Comparison of ENCODE assay signal across 9 cellular contexts in genomic region chr10:60236869-60237524, GRCh38.
DNase-seq lines count a peak whose midpoint lies in the region; ATAC-seq and TF ChIP-seq lines count a peak whose summit lies in the region.
"Had no signal": no experiment of that assay in that cellular context is flagged by ENCODE, and none has a peak within 500 bp of the region (broad histone marks: within the 10 kb centered on the region; RNA-seq: fewer than 3 reads in every experiment).

No MANE protein-coding gene starts in this region.

- 37 to 42% methylated on average over 9 of the region's 9 CpGs for WGBS in tibial nerve, 2 donors

- TF ChIP-seq POLR2A in tibial nerve (IDR thresholded peaks at IDR 0.05) = peak in 1 of 2 donors; percentile 16

- no peaks in the 10 kb centered on the region for H3K9me3 Mint-ChIP-seq in activated CD4-positive, alpha-beta memory T cell treated with anti-CD3 and anti-CD28 coated beads, Interleukin-2, amount 10 ng/mL, durations not matched to agents 7 days and 5 days

- CTCF ChIA-PET in activated CD4-positive, alpha-beta memory T cell treated with anti-CD3 and anti-CD28 coated beads, Interleukin-2, amount 10 ng/mL, durations not matched to agents 7 days and 5 days (lab: Charles Lee) = interaction anchor here (0.6 to 3.0 kb wide), 8 partner anchors 22 to 534 kb away, joined by 3 to 23 read pairs (median 4); no protein-coding TSS in a partner anchor

- ATAC-seq in GM19468 (IDR thresholded peaks at IDR 0.05; ENCODE audit: extremely low read depth, unreplicated experiment) (peak; percentile 100), HG03460 (IDR thresholded peaks at IDR 0.05; ENCODE audit: unreplicated experiment) (peak; percentile 95)
- ATAC-seq: Panc1 had no signal

- peak overlapping the region; percentile 59 for H3K4me3 Mint-ChIP-seq in activated CD4-positive, alpha-beta memory T cell treated with anti-CD3 and anti-CD28 coated beads, Interleukin-2, amount 10 ng/mL, durations not matched to agents 7 days and 5 days

- no peaks in the 10 kb centered on the region for H3K27me3 ChIP-seq in tibial nerve

- H3K4me1 ChIP-seq in tibial nerve = peaks cover 0 to 38% (median 10%) of the 10 kb centered on the region in 4 donors

- no peaks in the 10 kb centered on the region for H3K9me3 ChIP-seq in tibial nerve

- TF ChIP-seq EP300 in tibial nerve (IDR thresholded peaks at IDR 0.05) = peak in 1 of 2 donors; percentile 76

- H3K4me3 ChIP-seq in tibial nerve = peak overlapping the region in 2 of 4 donors; percentile 0 to 4

- H3K27ac ChIP-seq in tibial nerve = peak overlapping the region in 3 of 4 donors; percentile 43 to 85 (median 67)

- peak overlapping the region; percentile 61 for H3K27ac Mint-ChIP-seq in activated CD4-positive, alpha-beta memory T cell treated with anti-CD3 and anti-CD28 coated beads, Interleukin-2, amount 10 ng/mL, durations not matched to agents 7 days and 5 days

- POLR2A ChIA-PET in activated CD4-positive, alpha-beta memory T cell treated with anti-CD3 and anti-CD28 coated beads, Interleukin-2, amount 10 ng/mL, durations not matched to agents 7 days and 5 days (lab: Charles Lee) = interaction anchor here (0.8 to 1.6 kb wide), 4 partner anchors 12 to 542 kb away, joined by 3 to 4 read pairs (median 3); partner anchors contain the start of gene CDK1

- DNase-seq in GM03348 (ENCODE audit: low spot score) = peak; percentile 21
- DNase-seq in activated CD4-positive, alpha-beta memory T cell treated with anti-CD3 and anti-CD28 coated beads, Interleukin-2, amount 10 ng/mL, durations not matched to agents 7 days and 5 days = peak; percentile 41
- DNase-seq in hepatic stellate cell (ENCODE audit: low spot score) = peak; percentile 39
- peak in 1 of 2 donors; percentile 19 for DNase-seq in tibial nerve (ENCODE audit: low spot score in 2 of 2)
- no peak for DNase-seq in stimulated activated naive CD4-positive, alpha-beta T cell treated with Interleukin-2 at 50 U/mL for 16 hours (lab: John Stamatoyannopoulos, UW)
- DNase-seq in COLO668 (lab: John Stamatoyannopoulos, UW; ENCODE audit: unreplicated experiment) = no peak

- H3K4me1 Mint-ChIP-seq in activated CD4-positive, alpha-beta memory T cell treated with anti-CD3 and anti-CD28 coated beads, Interleukin-2, amount 10 ng/mL, durations not matched to agents 7 days and 5 days = peaks cover 29% of the 10 kb centered on the region

- H3K36me3 ChIP-seq in tibial nerve = no peaks in the 10 kb centered on the region

- TF ChIP-seq CTCF in tibial nerve (IDR thresholded peaks at IDR 0.05) = no peak

- H3K36me3 Mint-ChIP-seq in activated CD4-positive, alpha-beta memory T cell treated with anti-CD3 and anti-CD28 coated beads, Interleukin-2, amount 10 ng/mL, durations not matched to agents 7 days and 5 days (ENCODE audit: low read depth) = no peaks in the 10 kb centered on the region

- H3K27me3 Mint-ChIP-seq in activated CD4-positive, alpha-beta memory T cell treated with anti-CD3 and anti-CD28 coated beads, Interleukin-2, amount 10 ng/mL, durations not matched to agents 7 days and 5 days = no peaks in the 10 kb centered on the region

Comparison
In these comparisons a context has a peak if more than half of its experiments do, and no peak if none do; other contexts are left out.
1. DNase-seq: peak in GM03348 (single experiment), activated CD4-positive, alpha-beta memory T cell treated with anti-CD3 and anti-CD28 coated beads, Interleukin-2, amount 10 ng/mL, durations not matched to agents 7 days and 5 days (single experiment) and hepatic stellate cell (single experiment); none in stimulated activated naive CD4-positive, alpha-beta T cell treated with Interleukin-2 at 50 U/mL for 16 hours (single experiment) and COLO668 (single experiment).